In genomic region chr2:234072454-234072853, GRCh38 we compare ENCODE assay signal across 13 cellular contexts. TPM values are rescaled to one million over a fixed set of nuclear protein-coding genes. Genes with fewer than 3 reads are reported as not detected.
"Had no signal": no experiment of that assay in that cellular context is flagged by ENCODE, and none has a peak within 500 bp of the region (broad histone marks: within the 10 kb centered on the region; RNA-seq: fewer than 3 reads in every experiment).

No MANE protein-coding gene starts in this region.

- FAIRE-seq: HTR-8/SVneo had no signal

- H3K9ac ChIP-seq: GM23248, KMS-11 had no signal

- H3K4me1 ChIP-seq: HAP-1 had no signal

- ATAC-seq: HCT116 had no signal

- H3K27ac ChIP-seq: GM23248, KMS-11 had no signal

- DNase-seq: GM23248, GOT3, H7, HFFc6, Karpas-422, KBM-7 had no signal

- H3K9me3 ChIP-seq: HAP-1 had no signal

- H3K4me2 ChIP-seq: KMS-11 had no signal

- H3K4me3 ChIP-seq: GM23248, HAP-1 had no signal

- H3K36me3 ChIP-seq: HAP-1 had no signal

- H2AFZ ChIP-seq: GM23248 had no signal

RNA-seq across cellular contexts. Expression of gene SPP2, which starts 22.0 kb away (rescaled TPM):
- total RNA-seq: GM23248, H4, H7, HFFc6, HT-29 had no signal
- polyA plus RNA-seq: GM23248, IgD-negative memory B cell had no signal
